8 cellular contexts compared by ENCODE assay signal in genomic region chr9:928363-929042, GRCh38. TPM values are rescaled to one million over a fixed set of nuclear protein-coding genes. Genes with fewer than 3 reads are reported as not detected.
DNase-seq lines count a peak whose midpoint lies in the region; ATAC-seq and TF ChIP-seq lines count a peak whose summit lies in the region.

No MANE protein-coding gene starts in this region.

- ATAC-seq in right cardiac atrium (no peak), HG02852 (IDR thresholded peaks at IDR 0.05; ENCODE audit: unreplicated experiment) (peak; percentile 62), HG02623 (IDR thresholded peaks at IDR 0.05; ENCODE audit: unreplicated experiment) (no peak), gastroesophageal sphincter (no peak)

- no peak for TF ChIP-seq EP300 in gastroesophageal sphincter (IDR thresholded peaks at IDR 0.05)

- DNase-seq in left ventricle myocardium inferior (no peak), right cardiac atrium (no peak), mucosa of gallbladder (ENCODE audit: low spot score) (peak; percentile 19), NCI-H2081 (lab: John Stamatoyannopoulos, UW) (no peak)

- WGBS in right cardiac atrium: 68% methylated on average over 6 of the region's 6 CpGs
- WGBS in gastroesophageal sphincter (ENCODE audit: low coverage in 1 of 2), 2 donors: 63 to 66% methylated on average over 5 of the region's 6 CpGs

- H3F3A ChIP-seq in SU-DHL-6 (ENCODE audit: insufficient read depth): no peaks in the 10 kb centered on the region

- peaks cover 60% of the 10 kb centered on the region for H3K27me3 ChIP-seq in left ventricle myocardium inferior (ENCODE audit: low read depth)
- no peaks in the 10 kb centered on the region for H3K27me3 ChIP-seq in right cardiac atrium (ENCODE audit: control insufficient read depth, insufficient read depth)
- no peaks in the 10 kb centered on the region for H3K27me3 ChIP-seq in SU-DHL-6 (ENCODE audit: low read length)
- H3K27me3 ChIP-seq in gastroesophageal sphincter: peaks cover 11% of the 10 kb centered on the region

- H3K4me1 ChIP-seq in left ventricle myocardium inferior (no peaks in the 10 kb centered on the region), right cardiac atrium (ENCODE audit: control insufficient read depth, insufficient read depth, low read length) (no peaks in the 10 kb centered on the region), gastroesophageal sphincter (no peaks in the 10 kb centered on the region)

- no peak overlapping the region for H2AFZ ChIP-seq in SU-DHL-6 (ENCODE audit: low read depth, low read length, severe bottlenecking)

- no peak overlapping the region for H3K4me2 ChIP-seq in SU-DHL-6 (ENCODE audit: low read depth, low read length, poor library complexity, severe bottlenecking)

- H3K36me3 ChIP-seq in left ventricle myocardium inferior: no peaks in the 10 kb centered on the region
- H3K36me3 ChIP-seq in SU-DHL-6 (ENCODE audit: low read length): no peaks in the 10 kb centered on the region
- no peaks in the 10 kb centered on the region for H3K36me3 ChIP-seq in gastroesophageal sphincter

- H3K4me3 ChIP-seq in left ventricle myocardium inferior: no peak overlapping the region
- no peak overlapping the region for H3K4me3 ChIP-seq in right cardiac atrium (ENCODE audit: low read length)
- H3K4me3 ChIP-seq in SU-DHL-6 (ENCODE audit: insufficient read depth, low read length, poor library complexity, severe bottlenecking): no peak overlapping the region
- H3K4me3 ChIP-seq in gastroesophageal sphincter: no peak overlapping the region

- intact Hi-C loops in left ventricle myocardium inferior (cut with micrococcal nuclease): no loop called here
- intact Hi-C loops in right cardiac atrium (cut with DNase I): no loop called here

- TF ChIP-seq POLR2A in gastroesophageal sphincter (IDR thresholded peaks at IDR 0.05): no peak

- no peak overlapping the region for H3K9ac ChIP-seq in SU-DHL-6 (ENCODE audit: low read length)

- no peaks in the 10 kb centered on the region for H4K20me1 ChIP-seq in SU-DHL-6 (ENCODE audit: low read depth, low read length)

- H3K27ac ChIP-seq in left ventricle myocardium inferior (replicated peaks) (no peak overlapping the region), right cardiac atrium (ENCODE audit: low read length) (no peak overlapping the region), SU-DHL-6 (ENCODE audit: low read depth, low read length) (no peak overlapping the region), gastroesophageal sphincter (no peak overlapping the region)

- H3K9me2 ChIP-seq in SU-DHL-6 (replicated peaks; ENCODE audit: insufficient read depth, low read length): no peaks in the 10 kb centered on the region

- H3K9me3 ChIP-seq in left ventricle myocardium inferior (replicated peaks) (no peaks in the 10 kb centered on the region), right cardiac atrium (ENCODE audit: control insufficient read depth, low read length) (no peaks in the 10 kb centered on the region), SU-DHL-6 (ENCODE audit: insufficient read depth, low read length) (no peaks in the 10 kb centered on the region), gastroesophageal sphincter (no peaks in the 10 kb centered on the region)

- TF ChIP-seq CTCF in left ventricle myocardium inferior (IDR thresholded peaks at IDR 0.05; ENCODE audit: borderline replicate concordance) (peak; percentile 44), SU-DHL-6 (IDR thresholded peaks at IDR 0.05; ENCODE audit: insufficient read depth, low read length, poor library complexity, severe bottlenecking) (peak; percentile 77), gastroesophageal sphincter (IDR thresholded peaks at IDR 0.05) (peak in 1 of 4 experiments; percentile 13)

- no peaks in the 10 kb centered on the region for H3K79me2 ChIP-seq in SU-DHL-6 (ENCODE audit: insufficient read depth, low read length)

RNA-seq across cellular contexts. Expression of gene DMRT3, which starts 48.0 kb away (rescaled TPM):
- not detected for total RNA-seq in left ventricle myocardium inferior
- total RNA-seq in right cardiac atrium: not detected
- not detected for polyA plus RNA-seq in right cardiac atrium
- total RNA-seq in mucosa of gallbladder: not detected
- under 1 TPM in 1 of 4 donors, not detected in 3; 0.12 TPM for total RNA-seq in gastroesophageal sphincter
